21 cellular contexts compared by ENCODE assay signal in genomic region chr7:8060241-8060640, GRCh38.
"Had no signal": no experiment of that assay in that cellular context is flagged by ENCODE, and none has a peak within 500 bp of the region (broad histone marks: within the 10 kb centered on the region; RNA-seq: fewer than 3 reads in every experiment).

No MANE protein-coding gene starts in this region.

- H3K27ac Mint-ChIP-seq: endodermal cell; nephron; stimulated activated naive B cell treated with anti-CD40 and anti-IgM and Interleukin-4, amounts not matched to agents 10 μg/mL and 1 μg/mL and 100 μg/mL, for 72 hours; stimulated activated naive CD8-positive, alpha-beta T cell treated with anti-CD3 and anti-CD28 coated beads, Interleukin-15, amount 100 ng/mL, for 72 hours had no signal

- H3K9ac ChIP-seq: parathyroid adenoma had no signal

- H3K36me3 ChIP-seq: prostate gland, right lobe of liver had no signal

- FAIRE-seq: endothelial cell of umbilical vein, frontal cortex, islet of Langerhans had no signal

- DNase-seq: effector CD4-positive, alpha-beta T cell; endodermal cell; erythroblast; heart left ventricle; hypothalamus; kidney glomerular epithelial cell; mesendoderm; naive B cell; occipital lobe; right lobe of liver; stimulated activated CD4-positive, alpha-beta T cell treated with anti-CD3 and anti-CD28 coated beads, Interleukin-2, amount 100 ng/mL, for 24 hours; stimulated activated CD4-positive, alpha-beta T cell treated with anti-CD3 and anti-CD28 coated beads, Interleukin-4, amount 100 ng/mL, for 4 hours; stimulated activated naive B cell treated with anti-CD40 and anti-IgM and Interleukin-4, amounts not matched to agents 10 μg/mL and 1 μg/mL and 100 μg/mL, for 72 hours; stimulated activated naive CD8-positive, alpha-beta T cell treated with anti-CD3 and anti-CD28 coated beads, Interleukin-15, amount 100 ng/mL, for 72 hours had no signal

- H3K4me1 Mint-ChIP-seq: endodermal cell, nephron had no signal

- H3K4me1 ChIP-seq: heart left ventricle, parathyroid adenoma, prostate gland, right lobe of liver had no signal

- H3K27ac ChIP-seq: coronary artery, heart left ventricle, parathyroid adenoma, prostate gland, right lobe of liver had no signal

- H3K27me3 ChIP-seq: heart left ventricle, right lobe of liver had no signal

- H3K4me3 Mint-ChIP-seq: endodermal cell; naive B cell; nephron; stimulated activated naive B cell treated with anti-CD40 and anti-IgM and Interleukin-4, amounts not matched to agents 10 μg/mL and 1 μg/mL and 100 μg/mL, for 72 hours; stimulated activated naive CD8-positive, alpha-beta T cell treated with anti-CD3 and anti-CD28 coated beads, Interleukin-15, amount 100 ng/mL, for 72 hours had no signal

- H3K9me3 ChIP-seq: heart left ventricle, prostate gland, right lobe of liver had no signal

- H2AFZ ChIP-seq: parathyroid adenoma had no signal

- ATAC-seq: heart left ventricle; right lobe of liver; stimulated activated naive B cell treated with anti-CD40 and anti-IgM and Interleukin-4, amounts not matched to agents 10 μg/mL and 1 μg/mL and 100 μg/mL, for 72 hours; stimulated activated naive CD8-positive, alpha-beta T cell treated with anti-CD3 and anti-CD28 coated beads, Interleukin-15, amount 100 ng/mL, for 72 hours had no signal

- H3K9me3 Mint-ChIP-seq: stimulated activated naive CD8-positive, alpha-beta T cell treated with anti-CD3 and anti-CD28 coated beads, Interleukin-15, amount 100 ng/mL, for 72 hours had no signal

- H3K27me3 Mint-ChIP-seq: naive B cell; stimulated activated naive B cell treated with anti-CD40 and anti-IgM and Interleukin-4, amounts not matched to agents 10 μg/mL and 1 μg/mL and 100 μg/mL, for 72 hours; stimulated activated naive CD8-positive, alpha-beta T cell treated with anti-CD3 and anti-CD28 coated beads, Interleukin-15, amount 100 ng/mL, for 72 hours had no signal

- H3K4me3 ChIP-seq: coronary artery, heart left ventricle, prostate gland, right lobe of liver had no signal
